8 cellular contexts compared by ENCODE assay signal in genomic region chr12:70243510-70244331, GRCh38.
A peak's percentile ranks its signal among the peaks of the same experiment; 100 is the strongest.
DNase-seq lines count a peak whose midpoint lies in the region; ATAC-seq and TF ChIP-seq lines count a peak whose summit lies in the region.

No MANE protein-coding gene starts in this region.

- TF ChIP-seq CTCF in GM13977 (IDR thresholded peaks at IDR 0.05; ENCODE audit: extremely low read depth, insufficient read depth, missing control alignments): no peak
- TF ChIP-seq CTCF in NB4 (IDR thresholded peaks at IDR 0.05; ENCODE audit: low read depth, low read length): no peak
- no peak for TF ChIP-seq CTCF in astrocyte of the spinal cord (IDR thresholded peaks at IDR 0.05; ENCODE audit: low read depth, low read length)

- H3K36me3 ChIP-seq in iPS DF 6.9 (ENCODE audit: control insufficient read depth, insufficient read depth, low read length): no peaks in the 10 kb centered on the region

- DNase-seq in GM13977 (ENCODE audit: low spot score) (peak; percentile 80), NB4 (ENCODE audit: low read depth) (peak; percentile 86), T1000 (lab: John Stamatoyannopoulos, UW) (peak; percentile 98), astrocyte of the spinal cord (ENCODE audit: low read depth, low spot score) (peak; percentile 72), iPS DF 6.9 (ENCODE audit: low read depth, low spot score) (no peak), skeletal muscle cell (ENCODE audit: low read depth) (peak; percentile 19), cerebellar nuclear complex (lab: John Stamatoyannopoulos, UW) (no peak)

- H3K27ac ChIP-seq in iPS DF 6.9 (ENCODE audit: low read length): no peak overlapping the region

- H3K4me3 ChIP-seq in NB4 (ENCODE audit: low read depth, low read length) (peak overlapping the region; percentile 83), astrocyte of the spinal cord (ENCODE audit: low read depth, low read length) (peak overlapping the region; percentile 92), iPS DF 6.9 (ENCODE audit: low read length) (peak overlapping the region; percentile 70), skeletal muscle cell (ENCODE audit: low read depth, low read length) (peak overlapping the region; percentile 80)

- ATAC-seq in HG02588 (IDR thresholded peaks at IDR 0.05; ENCODE audit: unreplicated experiment): peak; percentile 56

- no peaks in the 10 kb centered on the region for H3K9me3 ChIP-seq in iPS DF 6.9 (ENCODE audit: control insufficient read depth, insufficient read depth, low read length)

- TF ChIP-seq POLR2A in NB4 (IDR thresholded peaks at IDR 0.05; ENCODE audit: extremely low read depth, insufficient read length): no peak

- WGBS in iPS DF 6.9 (ENCODE audit: insufficient coverage, insufficient read length): no CpG with 5 or more reads among the region's 69 CpGs

- in situ Hi-C loops in GM13977 (cut with MboI; ENCODE audit: low pct_unique_long_range_greater_than_20kb, low sequenced_read_pairs, unreplicated experiment): no loop called here
- in situ Hi-C loops in astrocyte of the spinal cord (cut with HindIII; ENCODE audit: low sequenced_read_pairs): no loop called here

- H3K27me3 ChIP-seq in iPS DF 6.9 (ENCODE audit: control insufficient read depth, insufficient read depth, low read length): no peaks in the 10 kb centered on the region

- no peaks in the 10 kb centered on the region for H3K4me1 ChIP-seq in iPS DF 6.9 (ENCODE audit: control insufficient read depth, insufficient read depth, low read length)

Comparison
In these comparisons a context has a peak if more than half of its experiments do, and no peak if none do; other contexts are left out.
1. DNase-seq: peak in GM13977 (single experiment), NB4 (single experiment), T1000 (single experiment), astrocyte of the spinal cord (single experiment) and skeletal muscle cell (single experiment); none in iPS DF 6.9 (single experiment) and cerebellar nuclear complex (0 of 2).
2. Peak in every context shown above with its lines, with median percentiles within 50 percentile points of each other: H3K4me3 ChIP-seq.